In genomic region chr2:202033317-202034248, GRCh38 we compare ENCODE assay signal across 8 cellular contexts. TPM values are rescaled to one million over a fixed set of nuclear protein-coding genes. Genes with fewer than 3 reads are reported as not detected.
DNase-seq lines count a peak whose midpoint lies in the region; ATAC-seq and TF ChIP-seq lines count a peak whose summit lies in the region.

TSS of gene FZD7 (plus strand) at chr2:202033855. CDS start at chr2:202034648, 793 bp downstream.

- H3K4me2 ChIP-seq in mesenchymal stem cell (ENCODE audit: low read length, poor library complexity, severe bottlenecking) = peak within 1 kb of the TSS; percentile 99

- peak within 1 kb of the TSS; percentile 33 for H3K27ac ChIP-seq in effector memory CD4-positive, alpha-beta T cell (ENCODE audit: insufficient read depth, low read length, poor library complexity, severe bottlenecking)
- peak within 1 kb of the TSS; percentile 100 for H3K27ac ChIP-seq in mesenchymal stem cell (ENCODE audit: low read length, poor library complexity, severe bottlenecking)

- WGBS in mesenchymal stem cell = under 1% methylated on average over 35 of the region's 109 CpGs

- peak within 1 kb of the TSS; percentile 91 for H3K4me3 ChIP-seq in BJ (ENCODE audit: low read depth, low read length)
- peak within 1 kb of the TSS; percentile 79 for H3K4me3 ChIP-seq in effector memory CD4-positive, alpha-beta T cell (ENCODE audit: insufficient read depth, low read depth, low read length, poor library complexity, severe bottlenecking)
- peak within 1 kb of the TSS; percentile 76 to 88 for H3K4me3 ChIP-seq in mesenchymal stem cell (ENCODE audit: insufficient read depth in 1 of 2, low read depth in 1 of 2, low read length in 2 of 2)

- H3K9ac ChIP-seq in mesenchymal stem cell (ENCODE audit: low read length) = peak within 1 kb of the TSS; percentile 90

- peak within 1 kb of the TSS; percentile 96 for H2BK120ac ChIP-seq in mesenchymal stem cell (ENCODE audit: low read depth, low read length)

- H3K4ac ChIP-seq in mesenchymal stem cell (ENCODE audit: low read depth in 1 of 2, low read length in 2 of 2) = peak within 1 kb of the TSS; percentile 87 to 92

- peak within 1 kb of the TSS; percentile 96 for H4K8ac ChIP-seq in mesenchymal stem cell (ENCODE audit: low read length)

- H3K79me1 ChIP-seq in mesenchymal stem cell (replicated peaks; ENCODE audit: low read length, poor library complexity, severe bottlenecking) = peaks cover 6% of the 10 kb centered on the region

- H2BK12ac ChIP-seq in mesenchymal stem cell (ENCODE audit: low read length in 2 of 2) = peak within 1 kb of the TSS in 1 of 2 experiments; percentile 82

- H4K91ac ChIP-seq in mesenchymal stem cell (ENCODE audit: low read length) = peak within 1 kb of the TSS; percentile 95

- H2AFZ ChIP-seq in mesenchymal stem cell (ENCODE audit: low read depth, low read length) = peak within 1 kb of the TSS; percentile 84

- peak within 1 kb of the TSS; percentile 97 for H2BK5ac ChIP-seq in mesenchymal stem cell (ENCODE audit: low read depth, low read length, poor library complexity, severe bottlenecking)

- H3K18ac ChIP-seq in mesenchymal stem cell (ENCODE audit: low read depth in 1 of 2, low read length in 2 of 2) = peak within 1 kb of the TSS; percentile 92 to 98

- no peaks in the 10 kb centered on the region for H3K9me3 ChIP-seq in effector memory CD4-positive, alpha-beta T cell (ENCODE audit: control insufficient read depth, low read length)
- H3K9me3 ChIP-seq in mesenchymal stem cell (ENCODE audit: control insufficient read depth, low read length) = no peaks in the 10 kb centered on the region

- H3K14ac ChIP-seq in mesenchymal stem cell (ENCODE audit: low read length in 2 of 2) = peak within 1 kb of the TSS; percentile 45 to 96

- H2AK5ac ChIP-seq in mesenchymal stem cell (ENCODE audit: low read length, severe bottlenecking) = no peak within 1 kb of the TSS

- DNase-seq in BJ (ENCODE audit: low read depth) (peak; percentile 62), NCI-H748 treated with DMSO at 0.1 percent for 48 hours (lab: John Stamatoyannopoulos, UW) (peak; percentile 78), mesenchymal stem cell (peak; percentile 94)
- DNase-seq in activated CD8-positive, alpha-beta memory T cell treated with anti-CD3 and anti-CD28 coated beads for 4 hours (ENCODE audit: low read depth in 2 of 2) = peak; percentile 56 to 67
- DNase-seq in effector memory CD4-positive, alpha-beta T cell = peak; percentile 74 to 75 (median 74)
- DNase-seq in stimulated activated CD8-positive, alpha-beta memory T cell treated with anti-CD3 and anti-CD28 coated beads, Interleukin-12 subunit alpha, Interleukin-12 subunit beta, amount 100 ng/mL, for 1 hour (ENCODE audit: low read depth) = peak; percentile 75

- H2BK15ac ChIP-seq in mesenchymal stem cell (ENCODE audit: low read depth, poor library complexity, severe bottlenecking) = peak within 1 kb of the TSS; percentile 88

- peak within 1 kb of the TSS in 1 of 2 experiments; percentile 92 for H3K23ac ChIP-seq in mesenchymal stem cell (ENCODE audit: low read length in 2 of 2)

- H3K4me1 ChIP-seq in effector memory CD4-positive, alpha-beta T cell (ENCODE audit: control insufficient read depth, insufficient read depth, low read length, poor library complexity, severe bottlenecking) = peaks cover 13% of the 10 kb centered on the region
- H3K4me1 ChIP-seq in mesenchymal stem cell (ENCODE audit: control insufficient read depth, insufficient read depth, low read depth, low read length) = peaks cover 25% of the 10 kb centered on the region

- H3K36me3 ChIP-seq in BJ (ENCODE audit: control insufficient read depth, insufficient read depth, low read length) (peaks cover 18% of the 10 kb centered on the region), mesenchymal stem cell (ENCODE audit: control insufficient read depth in 1 of 2, insufficient read depth in 2 of 2, low read depth in 1 of 2, low read length in 2 of 2) (peaks cover 0 to 6% of the 10 kb centered on the region in 2 experiments)
- no peaks in the 10 kb centered on the region for H3K36me3 ChIP-seq in effector memory CD4-positive, alpha-beta T cell (ENCODE audit: control insufficient read depth, insufficient read depth, low read length)

- peak; percentile 35; the same call in 1 of the 2 replicates for TF ChIP-seq CTCF in BJ (IDR thresholded peaks at IDR 0.05; ENCODE audit: insufficient read depth, low read depth, low read length)

- ATAC-seq in GM19025 (IDR thresholded peaks at IDR 0.05; ENCODE audit: low read depth, unreplicated experiment) (peak; percentile 69), HG03342 (IDR thresholded peaks at IDR 0.05; ENCODE audit: unreplicated experiment) (peak; percentile 90)

- H3K27me3 ChIP-seq in BJ (ENCODE audit: control insufficient read depth, insufficient read depth, low read length) (no peaks in the 10 kb centered on the region), mesenchymal stem cell (ENCODE audit: control insufficient read depth in 1 of 2, insufficient read depth in 1 of 2, low read length in 2 of 2) (peaks cover 0 to 31% of the 10 kb centered on the region in 2 experiments)
- H3K27me3 ChIP-seq in effector memory CD4-positive, alpha-beta T cell (replicated peaks; ENCODE audit: control insufficient read depth, insufficient read depth, low read length, poor library complexity, severe bottlenecking) = peaks cover 27% of the 10 kb centered on the region

- POLR2A ChIA-PET in BJ (lab: Charles Lee) = interaction anchor here (0.6 kb wide), 1 partner anchor 1541 kb away, joined by 3 read pairs; no protein-coding TSS in a partner anchor

- CTCF ChIA-PET in BJ (lab: Yijun Ruan, JAX) = interaction anchor here (1.0 kb wide), 1 partner anchor 179 kb away, joined by 3 read pairs; no protein-coding TSS in a partner anchor

RNA-seq across cellular contexts. Expression of gene FZD7, which starts in this region (rescaled TPM):
- 42.6 and 46.4 TPM in 2 replicates for polyA plus RNA-seq in BJ (2011; rRNA removed)
- polyA minus RNA-seq in BJ (2011; rRNA and poly(A)+ RNA removed) = 85.6 and 95.1 TPM in 2 replicates
- 25.4 TPM for polyA plus RNA-seq in mesenchymal stem cell (2013, experiment 1 of 2)
- 27.1 TPM for polyA plus RNA-seq in mesenchymal stem cell (2013, experiment 2 of 2)

Comparison
In these comparisons a context has a peak if more than half of its experiments do, and no peak if none do; other contexts are left out.
1. Peak in every context shown above with its lines: DNase-seq, ATAC-seq, H3K4me3 ChIP-seq and H3K27ac ChIP-seq.